In the genomic region with DNA sequence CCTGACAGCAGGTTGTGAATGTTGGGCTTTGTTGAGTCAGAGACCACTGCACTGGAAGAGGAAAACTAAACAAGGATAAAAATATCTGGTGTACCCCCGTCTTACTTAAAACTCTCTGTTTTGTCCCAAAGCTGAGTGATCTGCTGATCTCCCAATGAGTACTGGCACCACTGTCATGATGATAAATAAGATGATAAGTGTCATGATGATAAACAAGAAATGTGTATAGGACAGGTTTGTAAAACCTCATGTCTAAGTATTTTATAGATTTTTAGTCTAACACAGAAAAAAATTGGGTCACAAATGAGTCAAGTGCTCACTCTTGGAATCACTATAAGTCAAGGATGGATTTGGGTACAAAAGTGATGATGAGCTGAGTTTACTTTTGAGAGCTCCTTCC, we compare ENCODE assay signal across 2 cellular contexts.
TF ChIP-seq lines count a peak whose summit lies in the region.

No MANE protein-coding gene starts in this region.

TF ChIP-seq in HCT116, 20 proteins besides CTCF, POLR2A, EP300 and RAD21:
- TF ChIP-seq JUND (IDR thresholded peaks at IDR 0.05) (no peak), CBX3 (IDR thresholded peaks at IDR 0.05; ENCODE audit: low read depth) (no peak), TCF7L2 (IDR thresholded peaks at IDR 0.05; ENCODE audit: borderline replicate concordance, extremely low read depth, insufficient read depth, insufficient read length) (no peak), YY1 (IDR thresholded peaks at IDR 0.05; ENCODE audit: extremely low read depth, insufficient replicate concordance, low read depth, low read length) (no peak), EZH2 (IDR thresholded peaks at IDR 0.05) (no peak), SRF (IDR thresholded peaks at IDR 0.05; ENCODE audit: low read depth) (no peak)

TF ChIP-seq in neural cell, 6 proteins besides CTCF, POLR2A, EP300 and RAD21:
- no peak for TF ChIP-seq EZH2 (IDR thresholded peaks at IDR 0.05; ENCODE audit: borderline replicate concordance, insufficient read depth, low read length, poor library complexity, severe bottlenecking)
- TF ChIP-seq MXI1 (conservative IDR thresholded peaks at IDR 0.05; ENCODE audit: poor library complexity, severe bottlenecking), result no peak
- no peak for TF ChIP-seq SMC3 (conservative IDR thresholded peaks at IDR 0.05; ENCODE audit: poor library complexity)
- no peak for TF ChIP-seq TAF1 (IDR thresholded peaks at IDR 0.05; ENCODE audit: low read depth)
- TF ChIP-seq POLR2AphosphoS5 (IDR thresholded peaks at IDR 0.05), result no peak
- no peak for TF ChIP-seq REST (IDR thresholded peaks at IDR 0.05; ENCODE audit: borderline replicate concordance)
